19 cellular contexts compared by ENCODE assay signal in genomic region chr10:12344375-12345110, GRCh38.
"Had no signal": no experiment of that assay in that cellular context is flagged by ENCODE, and none has a peak within 500 bp of the region (broad histone marks: within the 10 kb centered on the region; RNA-seq: fewer than 3 reads in every experiment).

No MANE protein-coding gene starts in this region.

- H3K27ac Mint-ChIP-seq: activated naive CD8-positive, alpha-beta T cell; brain; WTC11 had no signal

- H3K4me3 ChIP-seq: colonic mucosa, smooth muscle cell, transverse colon had no signal

- H3K27me3 Mint-ChIP-seq: activated naive CD8-positive, alpha-beta T cell had no signal

- H3K27ac ChIP-seq: colonic mucosa, neutrophil, transverse colon had no signal

- H3K36me3 Mint-ChIP-seq: WTC11 had no signal

- H3K36me3 ChIP-seq: colonic mucosa, neutrophil, transverse colon had no signal

- H3K4me2 ChIP-seq: smooth muscle cell had no signal

- ATAC-seq: esophagus mucosa; left lobe of liver; stimulated activated naive CD8-positive, alpha-beta T cell treated with anti-CD3 and anti-CD28 coated beads, Interleukin-15, Interleukin-2, amounts not matched to agents 100 U/mL and 50 U/mL, for 24 hours; WTC11 had no signal

- H3K4me3 Mint-ChIP-seq: activated naive CD8-positive, alpha-beta T cell; WTC11 had no signal

- H3K9me3 Mint-ChIP-seq: WTC11 had no signal

- DNase-seq: activated CD4-positive, alpha-beta T cell treated with anti-CD3 and anti-CD28 coated beads for 48 hours; activated gamma-delta T cell treated with Interleukin-2 at 50 U/mL for 16 hours; central memory CD4-positive, alpha-beta T cell; colonic mucosa; islet precursor cell; midbrain; posterior cingulate gyrus; stimulated activated CD4-positive, alpha-beta T cell treated with anti-CD3 and anti-CD28 coated beads, Interleukin-4, amount 100 ng/mL, for 4 hours; stimulated activated CD8-positive, alpha-beta memory T cell treated with anti-CD3 and anti-CD28 coated beads, Interleukin-4, amount 100 ng/mL, for 48 hours; stimulated activated naive CD8-positive, alpha-beta T cell treated with anti-CD3 and anti-CD28 coated beads, Interleukin-15, Interleukin-2, amounts not matched to agents 100 U/mL and 50 U/mL, for 24 hours; transverse colon had no signal

- H3K27me3 ChIP-seq: colonic mucosa, transverse colon had no signal

- H3K9me3 ChIP-seq: colonic mucosa, neutrophil, transverse colon had no signal

- FAIRE-seq: TTC549 had no signal
